8 cellular contexts compared by ENCODE assay signal in the genomic region with DNA sequence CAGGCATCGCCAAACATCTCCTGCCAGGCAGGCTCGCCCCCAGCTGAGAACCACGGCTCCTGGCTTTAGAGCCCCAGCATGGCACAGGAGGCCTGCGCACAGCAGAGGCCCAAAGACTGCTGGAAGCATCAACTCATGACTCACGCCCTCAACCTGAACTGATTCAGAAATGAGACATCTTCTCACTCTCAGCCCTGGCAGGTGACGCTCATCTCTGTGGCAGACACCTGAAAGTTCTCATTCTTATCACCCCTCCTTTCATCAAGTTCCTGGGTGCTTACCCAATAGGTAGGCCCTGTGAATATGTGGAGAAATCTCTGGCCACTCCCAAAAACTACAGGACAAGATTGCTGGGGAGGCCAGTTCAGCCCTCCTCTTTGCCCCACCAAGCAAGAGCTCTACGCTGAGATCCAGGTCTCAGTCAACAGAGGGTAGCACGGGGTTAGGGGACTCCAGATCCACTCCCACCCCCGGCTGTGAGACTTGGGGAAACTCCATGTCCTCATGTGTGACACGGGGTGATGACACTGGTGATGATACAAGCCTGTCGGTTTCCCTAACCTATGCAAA. TPM values are rescaled to one million over a fixed set of nuclear protein-coding genes. Genes with fewer than 3 reads are reported as not detected.
DNase-seq lines count a peak whose midpoint lies in the region; ATAC-seq and TF ChIP-seq lines count a peak whose summit lies in the region.

No MANE protein-coding gene starts in this region.

- no peaks in the 10 kb centered on the region for H3K36me3 Mint-ChIP-seq in MCF 10A (ENCODE audit: insufficient read depth, unreplicated experiment)

- whole genome bisulfite sequencing in lower leg skin, 2 donors = 78 to 89% methylated on average over 11 of the region's 11 CpGs

- DNase-seq in MCF 10A (ENCODE audit: unreplicated experiment) (peak; percentile 58), breast epithelium (ENCODE audit: low spot score in 2 of 2) (no peak), activated T-cell treated with anti-CD3 and anti-CD28 coated beads for 24 hours (ENCODE audit: low read depth) (peak; percentile 76), myocyte (ENCODE audit: low read depth) (peak; percentile 32), lower leg skin (ENCODE audit: low spot score in 2 of 2) (no peak), occipital lobe (lab: John Stamatoyannopoulos, UW) (no peak), NCI-H446 treated with DMSO at 0.1 percent for 48 hours (lab: John Stamatoyannopoulos, UW) (no peak)

- BruUV-seq in MCF 10A (replicated peaks; lab: Mats Ljungman, UMichigan) = no TSS peak

- no peak overlapping the region for H3K27ac Mint-ChIP-seq in MCF 10A (ENCODE audit: low read depth, unreplicated experiment)

- TF ChIP-seq CTCF in MCF 10A (IDR thresholded peaks at IDR 0.05; ENCODE audit: unreplicated experiment) (no peak), breast epithelium (IDR thresholded peaks at IDR 0.05) (no peak), lower leg skin (IDR thresholded peaks at IDR 0.05) (no peak)

- H3K9me3 ChIP-seq in breast epithelium = no peaks in the 10 kb centered on the region

- no peaks in the 10 kb centered on the region for H3K27me3 ChIP-seq in breast epithelium

- H3K36me3 ChIP-seq in breast epithelium = no peaks in the 10 kb centered on the region

- H3K4me1 ChIP-seq in breast epithelium = no peaks in the 10 kb centered on the region

- intact Hi-C loops in MCF 10A (cut with micrococcal nuclease) (no loop called here), breast epithelium (cut with DNase I; ENCODE audit: low total_unique reads) (no loop called here), lower leg skin (cut with DNase I; ENCODE audit: low total_unique reads) (no loop called here)

- no peak for TF ChIP-seq POLR2A in breast epithelium (IDR thresholded peaks at IDR 0.05)
- TF ChIP-seq POLR2A in lower leg skin (IDR thresholded peaks at IDR 0.05) = no peak

- peak; percentile 49 for ATAC-seq in HG03469 (IDR thresholded peaks at IDR 0.05; ENCODE audit: unreplicated experiment)

- H3K4me1 Mint-ChIP-seq in MCF 10A (ENCODE audit: insufficient read depth, unreplicated experiment) = peaks cover 11% of the 10 kb centered on the region

- POLR2A ChIA-PET in MCF 10A (lab: Yijun Ruan, JAX) = interaction anchor here (0.6 to 1.2 kb wide), 5 partner anchors 22 to 473 kb away, joined by 3 read pairs; no protein-coding TSS in a partner anchor

- no peaks in the 10 kb centered on the region for H3K9me3 Mint-ChIP-seq in MCF 10A (ENCODE audit: unreplicated experiment)

- H3K27me3 Mint-ChIP-seq in MCF 10A (ENCODE audit: insufficient read depth, unreplicated experiment) = no peaks in the 10 kb centered on the region

- CTCF ChIA-PET in MCF 10A (lab: Yijun Ruan, JAX) = interaction anchor here (0.6 kb wide), 1 partner anchor 508 kb away, joined by 3 read pairs; no protein-coding TSS in a partner anchor

- no peak overlapping the region for H3K27ac ChIP-seq in breast epithelium

- H3K4me3 ChIP-seq in breast epithelium (no peak overlapping the region), lower leg skin (ENCODE audit: low read depth, poor library complexity, severe bottlenecking) (no peak overlapping the region)

- H3K4me3 Mint-ChIP-seq in MCF 10A (ENCODE audit: unreplicated experiment) = no peak overlapping the region

RNA-seq across cellular contexts. Expression of gene NFATC2, which starts 11.3 kb away (rescaled TPM):
- total RNA-seq in MCF 10A (2022) (0.07 and 0.12 TPM in 2 replicates), breast epithelium (10 to 100 TPM in 2 of 3 donors, 1 to 10 TPM in 1; 5.9 to 11.9 (median 10.2) TPM), myocyte (0.10 TPM in 1 of 2 replicates, not detected in the other), lower leg skin (10 to 100 TPM in 1 of 4 donors, 1 to 10 TPM in 3; 4.0 to 10.4 (median 5.1) TPM), occipital lobe (0.47 TPM)
- 0.45 TPM for polyA plus RNA-seq in myocyte (2012)

Comparison
In these comparisons a context has a peak if more than half of its experiments do, and no peak if none do; other contexts are left out.
1. DNase-seq: peak in MCF 10A (single experiment), activated T-cell treated with anti-CD3 and anti-CD28 coated beads for 24 hours (single experiment) and myocyte (single experiment); none in breast epithelium (0 of 2), lower leg skin (0 of 2), occipital lobe (single experiment) and NCI-H446 treated with DMSO at 0.1 percent for 48 hours (single experiment).